Comparison of ENCODE assay signal across 7 cellular contexts in the genomic region with DNA sequence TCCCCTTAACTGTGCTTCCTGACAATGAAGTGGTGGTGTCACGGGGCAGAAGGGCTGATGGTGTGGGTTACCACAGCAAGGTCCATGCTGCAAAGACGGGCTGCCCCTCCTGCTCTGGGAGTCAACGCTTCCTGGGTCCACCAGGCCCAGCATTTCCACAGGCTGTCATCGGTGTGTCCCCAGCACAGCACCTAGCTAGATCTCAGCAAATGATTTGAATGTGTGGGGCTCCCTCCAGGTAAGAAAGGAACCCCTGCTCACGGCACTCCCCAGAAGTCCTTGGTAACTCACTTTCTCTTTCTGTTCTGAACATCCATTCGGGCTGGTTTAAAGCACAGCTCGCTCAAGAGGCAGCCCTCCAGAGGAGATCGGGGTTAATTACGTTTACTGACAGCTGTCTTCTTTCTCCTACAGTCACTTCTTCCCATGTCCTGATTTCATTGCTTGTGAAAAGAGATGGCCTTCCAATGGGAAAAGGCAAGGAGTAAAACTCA. TPM values are rescaled to one million over a fixed set of nuclear protein-coding genes. Genes with fewer than 3 reads are reported as not detected.
DNase-seq lines count a peak whose midpoint lies in the region; ATAC-seq and TF ChIP-seq lines count a peak whose summit lies in the region.

No MANE protein-coding gene starts in this region.

- H3K9me3 ChIP-seq in gastroesophageal sphincter: no peaks in the 10 kb centered on the region
- no peaks in the 10 kb centered on the region for H3K9me3 ChIP-seq in sigmoid colon

- TF ChIP-seq POLR2A in gastroesophageal sphincter (IDR thresholded peaks at IDR 0.05): no peak
- TF ChIP-seq POLR2A in sigmoid colon (IDR thresholded peaks at IDR 0.05): no peak

- peak overlapping the region in 3 of 4 donors; percentile 35 to 51 (median 49) for H3K27ac ChIP-seq in gastroesophageal sphincter
- H3K27ac ChIP-seq in sigmoid colon: peak overlapping the region; percentile 37 to 54 (median 45)

- no peak for TF ChIP-seq CTCF in gastroesophageal sphincter (IDR thresholded peaks at IDR 0.05)
- no peak for TF ChIP-seq CTCF in sigmoid colon (IDR thresholded peaks at IDR 0.05)
- TF ChIP-seq CTCF in foreskin fibroblast (IDR thresholded peaks at IDR 0.05; ENCODE audit: low read depth, low read length): no peak

- intact Hi-C loops in sigmoid colon (cut with DNase I): no loop called here

- peak overlapping the region; percentile 17 to 24 for H3K4me3 ChIP-seq in gastroesophageal sphincter
- peak overlapping the region; percentile 14 to 38 (median 30) for H3K4me3 ChIP-seq in sigmoid colon
- no peak overlapping the region for H3K4me3 ChIP-seq in foreskin fibroblast (ENCODE audit: low read depth in 1 of 2, low read length in 2 of 2)

- TF ChIP-seq EP300 in gastroesophageal sphincter (IDR thresholded peaks at IDR 0.05) (no peak), sigmoid colon (IDR thresholded peaks at IDR 0.05) (no peak)

- H3K36me3 ChIP-seq in gastroesophageal sphincter: no peaks in the 10 kb centered on the region
- no peaks in the 10 kb centered on the region for H3K36me3 ChIP-seq in sigmoid colon

- ATAC-seq in GM18517 (IDR thresholded peaks at IDR 0.05; ENCODE audit: unreplicated experiment) (peak; percentile 87), HG02763 (IDR thresholded peaks at IDR 0.05; ENCODE audit: unreplicated experiment) (peak; percentile 79), gastroesophageal sphincter (peak; percentile 35)

- H3K27me3 ChIP-seq in gastroesophageal sphincter (no peaks in the 10 kb centered on the region), sigmoid colon (no peaks in the 10 kb centered on the region)

- DNase-seq in NCI-H526 (lab: John Stamatoyannopoulos, UW): peak; percentile 54 to 68
- peak; percentile 45 for DNase-seq in activated T-cell treated with anti-CD3 and anti-CD28 coated beads for 24 hours (ENCODE audit: low read depth)
- no peak for DNase-seq in sigmoid colon
- DNase-seq in foreskin fibroblast: no peak

- peaks cover 0 to 47% (median 15%) of the 10 kb centered on the region in 3 donors for H3K4me1 ChIP-seq in gastroesophageal sphincter
- H3K4me1 ChIP-seq in sigmoid colon: peaks cover 0 to 27% (median 19%) of the 10 kb centered on the region in 4 donors

- 52 to 57% methylated on average over 6 to 9 of the region's 9 CpGs for WGBS in gastroesophageal sphincter (ENCODE audit: low coverage in 1 of 2), 2 donors
- WGBS in sigmoid colon, 2 donors: 4 to 12% methylated on average over 9 of the region's 9 CpGs

RNA-seq across cellular contexts. Expression of a gene that starts 27.3 kb away (rescaled TPM):
- 1 to 10 TPM; 1.9 to 3.8 (median 2.8) TPM for total RNA-seq in gastroesophageal sphincter
- 1 to 10 TPM; 1.4 to 3.2 (median 3.0) TPM for total RNA-seq in sigmoid colon
- 1 to 10 TPM; 3.3 to 7.8 (median 5.8) TPM for polyA plus RNA-seq in sigmoid colon

Comparison
In these comparisons a context has a peak if more than half of its experiments do, and no peak if none do; other contexts are left out.
1. ATAC-seq: peak in every context shown above with its lines; median percentile 87 in GM18517; 79 in HG02763; 35 in gastroesophageal sphincter.
2. DNase-seq: peak in NCI-H526 (2 of 2) and activated T-cell treated with anti-CD3 and anti-CD28 coated beads for 24 hours (single experiment); none in sigmoid colon (single experiment) and foreskin fibroblast (0 of 2).
3. H3K4me3 ChIP-seq: peak in gastroesophageal sphincter (2 of 2) and sigmoid colon (4 of 4); none in foreskin fibroblast (0 of 2).